Comparison of ENCODE assay signal across 9 cellular contexts in genomic region chr14:100374270-100374669, GRCh38. TPM values are rescaled to one million over a fixed set of nuclear protein-coding genes. Genes with fewer than 3 reads are reported as not detected.
DNase-seq lines count a peak whose midpoint lies in the region; ATAC-seq and TF ChIP-seq lines count a peak whose summit lies in the region.
"Had no signal": no experiment of that assay in that cellular context is flagged by ENCODE, and none has a peak within 500 bp of the region (broad histone marks: within the 10 kb centered on the region; RNA-seq: fewer than 3 reads in every experiment).

No MANE protein-coding gene starts in this region.

- no peak for TF ChIP-seq POLR2A in NB4 (IDR thresholded peaks at IDR 0.05; ENCODE audit: extremely low read depth, insufficient read length)

- peak overlapping the region; percentile 92 to 98 (median 96) for H3K4me3 Mint-ChIP-seq in CD4-positive, CD25-positive, alpha-beta regulatory T cell
- H3K4me3 Mint-ChIP-seq in dendritic cell treated with granulocyte-macrophage colony-stimulating factor and Interleukin-4, amounts not matched to agents 40 ng/mL and 50 ng/mL, for 4 days = peak overlapping the region; percentile 90
- H3K4me3 Mint-ChIP-seq in nephron progenitor cell = peak overlapping the region; percentile 94

- no peak overlapping the region for H3K27ac ChIP-seq in CD4-positive, CD25-positive, alpha-beta regulatory T cell (ENCODE audit: insufficient read depth, low read length, poor library complexity, severe bottlenecking)

- H3K27ac Mint-ChIP-seq in CD4-positive, CD25-positive, alpha-beta regulatory T cell = peak overlapping the region in 2 of 3 donors; percentile 39 to 55
- peak overlapping the region; percentile 100 for H3K27ac Mint-ChIP-seq in dendritic cell treated with granulocyte-macrophage colony-stimulating factor and Interleukin-4, amounts not matched to agents 40 ng/mL and 50 ng/mL, for 4 days
- H3K27ac Mint-ChIP-seq in nephron progenitor cell = no peak overlapping the region

- intact Hi-C loops in dendritic cell treated with granulocyte-macrophage colony-stimulating factor and Interleukin-4, amounts not matched to agents 40 ng/mL and 50 ng/mL, for 4 days (cut with micrococcal nuclease) = loop anchor here (10.0 kb wide), 1 partner anchor 299 kb away; no protein-coding TSS in a partner anchor

- H3K36me3 Mint-ChIP-seq in CD4-positive, CD25-positive, alpha-beta regulatory T cell = peaks cover 10% of the 10 kb centered on the region
- peaks cover 45% of the 10 kb centered on the region for H3K36me3 Mint-ChIP-seq in dendritic cell treated with granulocyte-macrophage colony-stimulating factor and Interleukin-4, amounts not matched to agents 40 ng/mL and 50 ng/mL, for 4 days (ENCODE audit: low read depth)
- H3K36me3 Mint-ChIP-seq in nephron progenitor cell (ENCODE audit: low read depth) = no peaks in the 10 kb centered on the region

- peaks cover 5% of the 10 kb centered on the region for H3K36me3 ChIP-seq in CD4-positive, CD25-positive, alpha-beta regulatory T cell (ENCODE audit: control insufficient read depth, insufficient read depth, low read length)

- H3K9me3 Mint-ChIP-seq in CD4-positive, CD25-positive, alpha-beta regulatory T cell = peaks cover 0 to 2% (median 0%) of the 10 kb centered on the region in 7 donors
- no peaks in the 10 kb centered on the region for H3K9me3 Mint-ChIP-seq in dendritic cell treated with granulocyte-macrophage colony-stimulating factor and Interleukin-4, amounts not matched to agents 40 ng/mL and 50 ng/mL, for 4 days
- H3K9me3 Mint-ChIP-seq in nephron progenitor cell = no peaks in the 10 kb centered on the region

- peak overlapping the region; percentile 91 for H3K4me3 ChIP-seq in CD4-positive, CD25-positive, alpha-beta regulatory T cell (ENCODE audit: low read depth, low read length)
- peak overlapping the region; percentile 97 for H3K4me3 ChIP-seq in NB4 (ENCODE audit: low read depth, low read length)

- no peaks in the 10 kb centered on the region for H3K9me3 ChIP-seq in CD4-positive, CD25-positive, alpha-beta regulatory T cell (ENCODE audit: control insufficient read depth in 2 of 2, low read length in 2 of 2)

- DNase-seq in CD4-positive, CD25-positive, alpha-beta regulatory T cell = peak in 1 of 3 donors; percentile 11
- DNase-seq in NB4 (ENCODE audit: low read depth) (peak; percentile 39), nephron progenitor cell (no peak), COR-L47 (lab: John Stamatoyannopoulos, UW) (no peak), NCI-H2227 (lab: John Stamatoyannopoulos, UW; ENCODE audit: unreplicated experiment) (no peak), occipital lobe (lab: John Stamatoyannopoulos, UW) (no peak)

- H3K4me1 Mint-ChIP-seq in CD4-positive, CD25-positive, alpha-beta regulatory T cell = peaks cover 20 to 53% (median 29%) of the 10 kb centered on the region in 4 donors
- H3K4me1 Mint-ChIP-seq in dendritic cell treated with granulocyte-macrophage colony-stimulating factor and Interleukin-4, amounts not matched to agents 40 ng/mL and 50 ng/mL, for 4 days (ENCODE audit: low read depth) = peaks cover 57% of the 10 kb centered on the region
- peaks cover 54% of the 10 kb centered on the region for H3K4me1 Mint-ChIP-seq in nephron progenitor cell

- no peak for ATAC-seq in CD4-positive, CD25-positive, alpha-beta regulatory T cell (ENCODE audit: low read depth in 2 of 2)
- ATAC-seq in GM21786 (IDR thresholded peaks at IDR 0.05; ENCODE audit: unreplicated experiment) = no peak

- H3K4me1 ChIP-seq in CD4-positive, CD25-positive, alpha-beta regulatory T cell (ENCODE audit: control insufficient read depth, insufficient read depth, low read length, poor library complexity, severe bottlenecking) = peaks cover 24% of the 10 kb centered on the region

- no peaks in the 10 kb centered on the region for H3K27me3 ChIP-seq in CD4-positive, CD25-positive, alpha-beta regulatory T cell (ENCODE audit: control insufficient read depth, insufficient read depth, low read length)

- no peaks in the 10 kb centered on the region for H3K27me3 Mint-ChIP-seq in CD4-positive, CD25-positive, alpha-beta regulatory T cell
- H3K27me3 Mint-ChIP-seq in dendritic cell treated with granulocyte-macrophage colony-stimulating factor and Interleukin-4, amounts not matched to agents 40 ng/mL and 50 ng/mL, for 4 days = no peaks in the 10 kb centered on the region
- peaks cover 4% of the 10 kb centered on the region for H3K27me3 Mint-ChIP-seq in nephron progenitor cell (ENCODE audit: low read depth, poor library complexity)

- TF ChIP-seq CTCF in NB4 (IDR thresholded peaks at IDR 0.05; ENCODE audit: low read depth, low read length) (no peak), nephron progenitor cell (IDR thresholded peaks at IDR 0.05) (no peak)

RNA-seq across cellular contexts. Expression of gene WDR25, which starts 2.0 kb away (rescaled TPM):
- 5.2 TPM for total RNA-seq in CD4-positive, CD25-positive, alpha-beta regulatory T cell
- polyA plus RNA-seq in CD4-positive, CD25-positive, alpha-beta regulatory T cell = 10 to 100 TPM in 2 of 4 donors, 1 to 10 TPM in 2; 7.9 to 15.0 (median 10.2) TPM
- 16.5 TPM for total RNA-seq in occipital lobe

RNA-seq across cellular contexts. Expression of gene SLC25A47, which starts 51.1 kb away (rescaled TPM):
- total RNA-seq in CD4-positive, CD25-positive, alpha-beta regulatory T cell = not detected
- not detected for polyA plus RNA-seq in CD4-positive, CD25-positive, alpha-beta regulatory T cell
- not detected for total RNA-seq in occipital lobe
- total RNA-seq: T-helper 1 cell treated with Interleukin-12 subunit alpha and Interleukin-12 subunit beta and Interleukin-4 antibody, amounts not matched to agents 30 ng/mL and 1 ng/mL, for 36 hours had no signal
